Comparison of ENCODE assay signal across 8 cellular contexts in the genomic region with DNA sequence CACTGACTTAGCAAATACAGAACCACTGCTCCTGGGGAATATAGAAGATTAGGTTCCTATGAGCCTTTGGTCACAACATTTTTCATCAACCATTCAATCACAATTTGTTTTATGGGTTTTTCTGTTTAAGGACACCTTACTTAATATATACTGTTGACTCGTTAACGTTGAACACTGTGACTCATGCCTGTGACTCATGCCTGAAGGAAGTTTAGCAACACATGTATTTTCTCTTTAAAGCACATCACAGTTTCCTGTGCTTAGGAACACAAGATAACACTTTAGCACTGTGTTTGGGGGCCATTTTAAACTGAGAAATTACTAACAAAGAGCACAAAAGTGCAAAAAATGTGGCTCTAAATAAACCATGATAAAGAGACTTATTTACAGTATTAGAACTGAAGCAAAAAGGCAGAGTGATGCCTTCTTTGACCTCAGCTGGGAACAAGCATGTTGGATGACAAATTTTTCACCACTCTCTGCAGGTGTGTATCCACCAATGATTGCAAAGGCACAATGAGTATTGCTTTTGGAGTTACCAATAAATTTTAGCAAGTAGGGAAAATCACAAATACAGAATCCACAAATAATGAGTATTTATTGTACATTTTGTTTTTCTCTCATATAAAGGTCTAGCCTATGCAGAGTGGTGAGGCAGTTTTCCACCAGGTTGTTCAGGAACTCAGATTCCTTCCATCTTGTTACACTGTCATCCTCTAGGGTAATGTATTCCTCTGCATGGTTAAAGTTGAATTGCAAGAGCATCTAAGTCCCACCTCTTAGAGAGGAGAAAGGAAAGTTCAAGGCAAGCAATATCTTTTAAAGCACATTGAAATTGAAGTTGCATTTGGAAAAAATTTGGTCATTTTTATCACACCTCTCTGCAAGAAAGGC. TPM values are rescaled to one million over a fixed set of nuclear protein-coding genes. Genes with fewer than 3 reads are reported as not detected.
A peak's percentile ranks its signal among the peaks of the same experiment; 100 is the strongest.
DNase-seq lines count a peak whose midpoint lies in the region; ATAC-seq and TF ChIP-seq lines count a peak whose summit lies in the region.

No MANE protein-coding gene starts in this region.

- no peak overlapping the region for H3K4me3 ChIP-seq in breast epithelium
- no peak overlapping the region for H3K4me3 ChIP-seq in cardiac fibroblast (replicated peaks in 1 of 2; ENCODE audit: low read depth in 2 of 2, low read length in 2 of 2)

- H3K9me3 ChIP-seq in breast epithelium, result no peaks in the 10 kb centered on the region

- H3K27ac ChIP-seq in breast epithelium, result no peak overlapping the region

- peaks cover 19% of the 10 kb centered on the region for H3K4me1 Mint-ChIP-seq in MCF 10A (ENCODE audit: insufficient read depth, unreplicated experiment)
- peaks cover 21% of the 10 kb centered on the region for H3K4me1 Mint-ChIP-seq in nephron progenitor cell
- peaks cover 4% of the 10 kb centered on the region for H3K4me1 Mint-ChIP-seq in stimulated activated memory B cell treated with anti-CD40 and anti-IgM and Interleukin-4, amounts not matched to agents 10 μg/mL and 1 μg/mL and 100 μg/mL, for 72 hours

- no peak overlapping the region for H3K4me3 Mint-ChIP-seq in MCF 10A (ENCODE audit: unreplicated experiment)
- H3K4me3 Mint-ChIP-seq in nephron progenitor cell, result no peak overlapping the region
- H3K4me3 Mint-ChIP-seq in stimulated activated memory B cell treated with anti-CD40 and anti-IgM and Interleukin-4, amounts not matched to agents 10 μg/mL and 1 μg/mL and 100 μg/mL, for 72 hours, result no peak overlapping the region

- TF ChIP-seq POLR2A in breast epithelium (IDR thresholded peaks at IDR 0.05), result no peak

- no peaks in the 10 kb centered on the region for H3K36me3 Mint-ChIP-seq in MCF 10A (ENCODE audit: insufficient read depth, unreplicated experiment)
- H3K36me3 Mint-ChIP-seq in nephron progenitor cell (ENCODE audit: low read depth), result peaks cover 37% of the 10 kb centered on the region
- H3K36me3 Mint-ChIP-seq in stimulated activated memory B cell treated with anti-CD40 and anti-IgM and Interleukin-4, amounts not matched to agents 10 μg/mL and 1 μg/mL and 100 μg/mL, for 72 hours, result peaks cover 11% of the 10 kb centered on the region

- H3K4me1 ChIP-seq in breast epithelium, result no peaks in the 10 kb centered on the region

- H3K27ac Mint-ChIP-seq in MCF 10A (ENCODE audit: low read depth, unreplicated experiment) (peak overlapping the region; percentile 85), nephron progenitor cell (peak overlapping the region; percentile 64)
- H3K27ac Mint-ChIP-seq in stimulated activated memory B cell treated with anti-CD40 and anti-IgM and Interleukin-4, amounts not matched to agents 10 μg/mL and 1 μg/mL and 100 μg/mL, for 72 hours, result no peak overlapping the region

- no peaks in the 10 kb centered on the region for H3K9me3 Mint-ChIP-seq in MCF 10A (ENCODE audit: unreplicated experiment)
- peaks cover 19% of the 10 kb centered on the region for H3K9me3 Mint-ChIP-seq in nephron progenitor cell
- H3K9me3 Mint-ChIP-seq in stimulated activated memory B cell treated with anti-CD40 and anti-IgM and Interleukin-4, amounts not matched to agents 10 μg/mL and 1 μg/mL and 100 μg/mL, for 72 hours, result no peaks in the 10 kb centered on the region

- DNase-seq in MCF 10A (ENCODE audit: unreplicated experiment), result peak; percentile 93
- no peak for DNase-seq in breast epithelium (ENCODE audit: low spot score in 2 of 2)
- DNase-seq in T-helper 22 cell (ENCODE audit: low read depth), result peak; percentile 21
- DNase-seq in cardiac fibroblast (ENCODE audit: low read depth in 2 of 2), result peak; percentile 93 to 96
- DNase-seq in nephron progenitor cell, result no peak
- no peak for DNase-seq in mesenteric fat pad (ENCODE audit: low spot score)
- DNase-seq in hippocampal formation (lab: John Stamatoyannopoulos, UW), result no peak

- BruUV-seq in MCF 10A (replicated peaks; lab: Mats Ljungman, UMichigan), result no TSS peak

- TF ChIP-seq CTCF in MCF 10A (IDR thresholded peaks at IDR 0.05; ENCODE audit: unreplicated experiment) (no peak), breast epithelium (IDR thresholded peaks at IDR 0.05) (no peak), cardiac fibroblast (IDR thresholded peaks at IDR 0.05; ENCODE audit: low read depth, low read length) (no peak), nephron progenitor cell (IDR thresholded peaks at IDR 0.05) (no peak)

- H3K36me3 ChIP-seq in breast epithelium, result no peaks in the 10 kb centered on the region

- POLR2A ChIA-PET in MCF 10A (lab: Yijun Ruan, JAX), result interaction anchor here (3.0 kb wide), 1 partner anchor 22 kb away, joined by 12 read pairs; a partner anchor contains a TSS

- CTCF ChIA-PET in MCF 10A (lab: Yijun Ruan, JAX), result interaction anchor here (0.7 kb wide), 1 partner anchor 17 kb away, joined by 4 read pairs; no protein-coding TSS in a partner anchor

- intact Hi-C loops in MCF 10A (cut with micrococcal nuclease), result no loop called here
- intact Hi-C loops in breast epithelium (cut with DNase I; ENCODE audit: low total_unique reads), result no loop called here

- H3K27me3 Mint-ChIP-seq in MCF 10A (ENCODE audit: insufficient read depth, unreplicated experiment), result no peaks in the 10 kb centered on the region
- H3K27me3 Mint-ChIP-seq in nephron progenitor cell (ENCODE audit: low read depth, poor library complexity), result peaks cover 3% of the 10 kb centered on the region
- no peaks in the 10 kb centered on the region for H3K27me3 Mint-ChIP-seq in stimulated activated memory B cell treated with anti-CD40 and anti-IgM and Interleukin-4, amounts not matched to agents 10 μg/mL and 1 μg/mL and 100 μg/mL, for 72 hours

- no peak for ATAC-seq in stimulated activated memory B cell treated with anti-CD40 and anti-IgM and Interleukin-4, amounts not matched to agents 10 μg/mL and 1 μg/mL and 100 μg/mL, for 72 hours

- H3K27me3 ChIP-seq in breast epithelium, result no peaks in the 10 kb centered on the region

RNA-seq across cellular contexts. Expression of a gene that starts 7.3 kb away (rescaled TPM):
- total RNA-seq in MCF 10A (2022) (0.86 and 1.1 TPM in 2 replicates), breast epithelium (1 to 10 TPM in 1 of 3 donors, under 1 TPM in 2; 0.59 to 1.1 (median 0.66) TPM), mesenteric fat pad (1.1 TPM)

RNA-seq across cellular contexts. Expression of a gene that starts 21.5 kb away (rescaled TPM):
- total RNA-seq in MCF 10A (2022) (35.5 and 37.0 TPM in 2 replicates), breast epithelium (100 to 1,000 TPM in 1 of 3 donors, 10 to 100 TPM in 2; 51.2 to 105 (median 64.2) TPM), mesenteric fat pad (30.9 TPM)

Comparison
In these comparisons a context has a peak if more than half of its experiments do, and no peak if none do; other contexts are left out.
1. DNase-seq: peak in MCF 10A (single experiment), T-helper 22 cell (single experiment) and cardiac fibroblast (2 of 2); none in breast epithelium (0 of 2), nephron progenitor cell (single experiment), mesenteric fat pad (single experiment) and hippocampal formation (0 of 2).